In genomic region chrX:10926404-10926803, GRCh38 we compare ENCODE assay signal across 16 cellular contexts.
"Had no signal": no experiment of that assay in that cellular context is flagged by ENCODE, and none has a peak within 500 bp of the region (broad histone marks: within the 10 kb centered on the region; RNA-seq: fewer than 3 reads in every experiment).

No MANE protein-coding gene starts in this region.

- H3K4me1 ChIP-seq: spleen, tibial nerve, upper lobe of right lung, vagina had no signal

- DNase-seq: effector memory CD4-positive, alpha-beta T cell; foreskin keratinocyte; head of caudate nucleus; naive thymus-derived CD4-positive, alpha-beta T cell; right cardiac atrium; spleen; stimulated activated CD4-positive, alpha-beta T cell treated with anti-CD3 and anti-CD28 coated beads, Interleukin-15, amount 100 ng/mL, for 24 hours; stimulated activated CD4-positive, alpha-beta T cell treated with anti-CD3 and anti-CD28 coated beads, Interleukin-1b, Interleukin-23, amount 100 ng/mL, for 48 hours; stimulated activated CD4-positive, alpha-beta T cell treated with anti-CD3 and anti-CD28 coated beads, Interleukin-4, amount 100 ng/mL, for 24 hours; upper lobe of right lung had no signal

- ATAC-seq: esophagus mucosa; foreskin keratinocyte; naive thymus-derived CD4-positive, alpha-beta T cell; right cardiac atrium; stimulated activated memory B cell treated with anti-CD40 and anti-IgM and Interleukin-4, amounts not matched to agents 10 μg/mL and 1 μg/mL and 100 μg/mL, for 72 hours; upper lobe of right lung had no signal

- H3K4me2 ChIP-seq: hepatocyte had no signal

- H3K9me3 ChIP-seq: neutrophil, tibial nerve, upper lobe of right lung, vagina had no signal

- H3K27me3 ChIP-seq: foreskin keratinocyte, hepatocyte, neutrophil, spleen, tibial nerve, upper lobe of right lung, vagina had no signal

- H3K4me3 ChIP-seq: hepatocyte, spleen, tibial nerve, upper lobe of right lung, vagina had no signal

- H3K36me3 ChIP-seq: neutrophil, spleen, tibial nerve, upper lobe of right lung, vagina had no signal
